ENCODE assay signal across 15 cellular contexts in genomic region chr9:105713939-105714331, GRCh38. TPM values are rescaled to one million over a fixed set of nuclear protein-coding genes. Genes with fewer than 3 reads are reported as not detected.
DNase-seq lines count a peak whose midpoint lies in the region; ATAC-seq and TF ChIP-seq lines count a peak whose summit lies in the region.
"Had no signal": no experiment of that assay in that cellular context is flagged by ENCODE, and none has a peak within 500 bp of the region (broad histone marks: within the 10 kb centered on the region; RNA-seq: fewer than 3 reads in every experiment).

No MANE protein-coding gene starts in this region.

- H3K9ac ChIP-seq in neuronal stem cell (ENCODE audit: low read depth, low read length, poor library complexity), result no peak overlapping the region
- H3K9ac ChIP-seq: BLaER1 treated with 17β-estradiol and CSF1 and Interleukin-3, amounts not matched to agents 10 nM and 100 nM; GM23248 had no signal

- no peak for DNase-seq in activated CD8-positive, alpha-beta T cell treated with anti-CD3 and anti-CD28 coated beads, Interleukin-2, amount 10 ng/mL, durations not matched to agents 7 days and 5 days
- DNase-seq in activated CD8-positive, alpha-beta T cell treated with anti-CD3 and anti-CD28 coated beads for 36 hours, result no peak
- DNase-seq in HT1080 (ENCODE audit: low read depth), result peak; percentile 33
- DNase-seq in WTC11 (ENCODE audit: low spot score), result no peak
- DNase-seq in neuronal stem cell (ENCODE audit: low spot score), result no peak
- DNase-seq in right cardiac atrium, result no peak
- DNase-seq: ACHN; CD4-positive, alpha-beta T cell; DMS79; GM23248 had no signal

- H2BK12ac ChIP-seq in neuronal stem cell (ENCODE audit: low read length), result no peak overlapping the region

- H3K27me3 ChIP-seq in neuronal stem cell (ENCODE audit: control insufficient read depth in 3 of 3, insufficient read depth in 3 of 3, low read depth in 1 of 3, low read length in 3 of 3) (no peaks in the 10 kb centered on the region), right cardiac atrium (ENCODE audit: control insufficient read depth, insufficient read depth) (no peaks in the 10 kb centered on the region)
- H3K27me3 ChIP-seq: BLaER1 treated with 17β-estradiol and CSF1 and Interleukin-3, amounts not matched to agents 10 nM and 100 nM had no signal

- POLR2A ChIA-PET in activated CD8-positive, alpha-beta T cell treated with anti-CD3 and anti-CD28 coated beads, Interleukin-2, amount 10 ng/mL, durations not matched to agents 7 days and 5 days (lab: Charles Lee), result no interaction called here
- POLR2A ChIA-PET in activated CD8-positive, alpha-beta T cell treated with anti-CD3 and anti-CD28 coated beads for 36 hours (lab: Charles Lee), result no interaction called here
- POLR2A ChIA-PET in WTC11 (lab: Charles Lee), result no interaction called here

- no peak overlapping the region for H4K91ac ChIP-seq in neuronal stem cell (ENCODE audit: low read depth, low read length, poor library complexity)

- no peak overlapping the region for H3K18ac ChIP-seq in neuronal stem cell (ENCODE audit: low read length)

- H3K14ac ChIP-seq in neuronal stem cell (ENCODE audit: low read length), result no peak overlapping the region

- no peak overlapping the region for H4K8ac ChIP-seq in neuronal stem cell (ENCODE audit: low read depth, low read length)

- H3K23ac ChIP-seq in neuronal stem cell (ENCODE audit: low read depth, low read length, poor library complexity), result no peak overlapping the region

- H3K79me1 ChIP-seq in neuronal stem cell (ENCODE audit: low read depth, low read length), result peaks cover 3% of the 10 kb centered on the region

- H2AFZ ChIP-seq in neuronal stem cell (ENCODE audit: low read length), result no peak overlapping the region
- H2AFZ ChIP-seq: GM23248 had no signal

- H3K27ac Mint-ChIP-seq in activated CD8-positive, alpha-beta T cell treated with anti-CD3 and anti-CD28 coated beads, Interleukin-2, amount 10 ng/mL, durations not matched to agents 7 days and 5 days, result no peak overlapping the region
- no peak overlapping the region for H3K27ac Mint-ChIP-seq in activated CD8-positive, alpha-beta T cell treated with anti-CD3 and anti-CD28 coated beads for 36 hours
- no peak overlapping the region for H3K27ac Mint-ChIP-seq in WTC11
- H3K27ac Mint-ChIP-seq: CD4-positive, alpha-beta T cell had no signal

- H3K4me3 Mint-ChIP-seq in activated CD8-positive, alpha-beta T cell treated with anti-CD3 and anti-CD28 coated beads, Interleukin-2, amount 10 ng/mL, durations not matched to agents 7 days and 5 days, result no peak overlapping the region
- H3K4me3 Mint-ChIP-seq in activated CD8-positive, alpha-beta T cell treated with anti-CD3 and anti-CD28 coated beads for 36 hours, result no peak overlapping the region
- H3K4me3 Mint-ChIP-seq in WTC11, result no peak overlapping the region
- H3K4me3 Mint-ChIP-seq: CD4-positive, alpha-beta T cell had no signal

- ATAC-seq in activated CD8-positive, alpha-beta T cell treated with anti-CD3 and anti-CD28 coated beads, Interleukin-2, amount 10 ng/mL, durations not matched to agents 7 days and 5 days, result peak; percentile 39
- ATAC-seq in activated CD8-positive, alpha-beta T cell treated with anti-CD3 and anti-CD28 coated beads for 36 hours, result no peak
- ATAC-seq in WTC11 (no peak), GM18909 (IDR thresholded peaks at IDR 0.05; ENCODE audit: poor library complexity, unreplicated experiment) (no peak), right cardiac atrium (no peak)
- ATAC-seq: GM12878 had no signal

- H3K9me3 Mint-ChIP-seq in activated CD8-positive, alpha-beta T cell treated with anti-CD3 and anti-CD28 coated beads, Interleukin-2, amount 10 ng/mL, durations not matched to agents 7 days and 5 days (ENCODE audit: insufficient read depth), result no peaks in the 10 kb centered on the region
- H3K9me3 Mint-ChIP-seq in activated CD8-positive, alpha-beta T cell treated with anti-CD3 and anti-CD28 coated beads for 36 hours, result no peaks in the 10 kb centered on the region
- no peaks in the 10 kb centered on the region for H3K9me3 Mint-ChIP-seq in WTC11
- H3K9me3 Mint-ChIP-seq: CD4-positive, alpha-beta T cell had no signal

- TF ChIP-seq CTCF in activated CD8-positive, alpha-beta T cell treated with anti-CD3 and anti-CD28 coated beads for 36 hours (IDR thresholded peaks at IDR 0.05), result no peak
- no peak for TF ChIP-seq CTCF in WTC11 (IDR thresholded peaks at IDR 0.05)

- peaks cover 9 to 46% of the 10 kb centered on the region in 2 donors for H3K36me3 ChIP-seq in neuronal stem cell (replicated peaks in 1 of 2; ENCODE audit: control insufficient read depth in 2 of 2, insufficient read depth in 2 of 2, low read length in 2 of 2)

- H3K9me3 ChIP-seq in neuronal stem cell (replicated peaks in 1 of 2; ENCODE audit: control insufficient read depth in 2 of 2, insufficient read depth in 1 of 2, low read depth in 1 of 2, low read length in 2 of 2) (peaks cover 9 to 15% of the 10 kb centered on the region in 2 donors), right cardiac atrium (ENCODE audit: control insufficient read depth, low read length) (no peaks in the 10 kb centered on the region)

- peak overlapping the region; percentile 15 for H2BK15ac ChIP-seq in neuronal stem cell (ENCODE audit: low read length)

- H3K27ac ChIP-seq in neuronal stem cell (replicated peaks; ENCODE audit: low read length), result no peak overlapping the region
- H3K27ac ChIP-seq in right cardiac atrium (ENCODE audit: low read length), result no peak overlapping the region
- H3K27ac ChIP-seq: BLaER1 treated with 17β-estradiol and CSF1 and Interleukin-3, amounts not matched to agents 10 nM and 100 nM; GM23248 had no signal

- CTCF ChIA-PET in activated CD8-positive, alpha-beta T cell treated with anti-CD3 and anti-CD28 coated beads, Interleukin-2, amount 10 ng/mL, durations not matched to agents 7 days and 5 days (lab: Charles Lee), result interaction anchor here (1.0 kb wide), 2 partner anchors 76 to 105 kb away, joined by 4 to 5 read pairs; no protein-coding TSS in a partner anchor
- CTCF ChIA-PET in activated CD8-positive, alpha-beta T cell treated with anti-CD3 and anti-CD28 coated beads for 36 hours (lab: Charles Lee), result interaction anchor here (1.3 kb wide), 1 partner anchor 106 kb away, joined by 7 read pairs; no protein-coding TSS in a partner anchor
- CTCF ChIA-PET in WTC11 (lab: Charles Lee), result interaction anchor here (1.2 to 1.9 kb wide), 4 partner anchors 23 to 239 kb away, joined by 3 to 6 read pairs (median 5); no protein-coding TSS in a partner anchor

- no CpG with 5 or more reads among the region's 3 CpGs for WGBS in neuronal stem cell (ENCODE audit: extremely low coverage in 2 of 2, insufficient read length in 2 of 2, insufficient replicate concordance in 1 of 2), 2 donors
- 97% methylated on average over 3 of the region's 3 CpGs for WGBS in right cardiac atrium

- no peak overlapping the region for H2BK5ac ChIP-seq in neuronal stem cell (ENCODE audit: low read length)

- H3K4ac ChIP-seq in neuronal stem cell (ENCODE audit: low read length), result no peak overlapping the region

- intact Hi-C loops in activated CD8-positive, alpha-beta T cell treated with anti-CD3 and anti-CD28 coated beads for 36 hours (cut with micrococcal nuclease), result loop anchor here (10.0 kb wide), 2 partner anchors 109 to 289 kb away; no protein-coding TSS in a partner anchor
- intact Hi-C loops in right cardiac atrium (cut with DNase I), result loop anchor here in 2 of 4 donors (10.0 kb wide), 2 partner anchors 59 to 69 kb away; no protein-coding TSS in a partner anchor

- H3K4me1 ChIP-seq in neuronal stem cell (ENCODE audit: control insufficient read depth in 2 of 2, insufficient read depth in 1 of 2, low read depth in 1 of 2, low read length in 2 of 2) (peaks cover 0 to 2% of the 10 kb centered on the region in 2 donors), right cardiac atrium (ENCODE audit: control insufficient read depth, insufficient read depth, low read length) (peaks cover 3% of the 10 kb centered on the region)
- H3K4me1 ChIP-seq: BLaER1 treated with 17β-estradiol and CSF1 and Interleukin-3, amounts not matched to agents 10 nM and 100 nM had no signal

- no peak overlapping the region for H2BK120ac ChIP-seq in neuronal stem cell (ENCODE audit: low read depth, low read length)

- H3K4me3 ChIP-seq in neuronal stem cell (ENCODE audit: low read length in 2 of 2) (no peak overlapping the region), right cardiac atrium (ENCODE audit: low read length) (no peak overlapping the region)
- H3K4me3 ChIP-seq: BLaER1 treated with 17β-estradiol and CSF1 and Interleukin-3, amounts not matched to agents 10 nM and 100 nM; GM12878; GM23248 had no signal

- H3K36me3 Mint-ChIP-seq in activated CD8-positive, alpha-beta T cell treated with anti-CD3 and anti-CD28 coated beads, Interleukin-2, amount 10 ng/mL, durations not matched to agents 7 days and 5 days (ENCODE audit: low read depth), result peaks cover 6% of the 10 kb centered on the region
- H3K36me3 Mint-ChIP-seq in activated CD8-positive, alpha-beta T cell treated with anti-CD3 and anti-CD28 coated beads for 36 hours (ENCODE audit: low read depth), result peaks cover 4% of the 10 kb centered on the region
- no peaks in the 10 kb centered on the region for H3K36me3 Mint-ChIP-seq in WTC11

- H2AK5ac ChIP-seq in neuronal stem cell (ENCODE audit: low read depth, low read length), result peak overlapping the region; percentile 46

- no peaks in the 10 kb centered on the region for H3K27me3 Mint-ChIP-seq in activated CD8-positive, alpha-beta T cell treated with anti-CD3 and anti-CD28 coated beads, Interleukin-2, amount 10 ng/mL, durations not matched to agents 7 days and 5 days (ENCODE audit: low read depth)
- no peaks in the 10 kb centered on the region for H3K27me3 Mint-ChIP-seq in activated CD8-positive, alpha-beta T cell treated with anti-CD3 and anti-CD28 coated beads for 36 hours
- no peaks in the 10 kb centered on the region for H3K27me3 Mint-ChIP-seq in WTC11 (ENCODE audit: low read depth)
- H3K27me3 Mint-ChIP-seq: CD4-positive, alpha-beta T cell had no signal

- no peak overlapping the region for H3K4me2 ChIP-seq in neuronal stem cell (ENCODE audit: insufficient read depth, low read length, poor library complexity, severe bottlenecking)
- H3K4me2 ChIP-seq: BLaER1 treated with 17β-estradiol and CSF1 and Interleukin-3, amounts not matched to agents 10 nM and 100 nM had no signal

- no peaks in the 10 kb centered on the region for H3K4me1 Mint-ChIP-seq in activated CD8-positive, alpha-beta T cell treated with anti-CD3 and anti-CD28 coated beads, Interleukin-2, amount 10 ng/mL, durations not matched to agents 7 days and 5 days (ENCODE audit: low read depth)
- H3K4me1 Mint-ChIP-seq in activated CD8-positive, alpha-beta T cell treated with anti-CD3 and anti-CD28 coated beads for 36 hours (ENCODE audit: low read depth), result no peaks in the 10 kb centered on the region
- no peaks in the 10 kb centered on the region for H3K4me1 Mint-ChIP-seq in WTC11

RNA-seq across cellular contexts. Expression of gene TMEM38B, which starts 19.6 kb away (rescaled TPM):
- 1 to 10 TPM; 6.4 to 7.5 TPM for total RNA-seq in activated CD8-positive, alpha-beta T cell treated with anti-CD3 and anti-CD28 coated beads, Interleukin-2, amount 10 ng/mL, durations not matched to agents 7 days and 5 days
- 10 to 100 TPM in 1 of 2 experiments, 1 to 10 TPM in 1; 8.2 to 11.3 TPM for total RNA-seq in activated CD8-positive, alpha-beta T cell treated with anti-CD3 and anti-CD28 coated beads for 36 hours
- 13.9 and 18.3 TPM in 2 replicates for total RNA-seq in HT1080 (2014; rRNA removed; shearing (Covaris generic))
- polyA plus RNA-seq in HT1080 (2015; cell fraction: cytosol; rRNA removed), result 12.7 and 16.2 TPM in 2 replicates
- polyA plus RNA-seq in HT1080 (2015; cell fraction: nucleus; rRNA removed), result 5.2 and 6.8 TPM in 2 replicates
- total RNA-seq in WTC11 (2021), result 15.7 to 17.9 TPM (median 17.6 TPM) in 3 replicates
- 21.1 TPM for polyA plus RNA-seq in neuronal stem cell (2013, experiment 1 of 2)
- polyA plus RNA-seq in neuronal stem cell (2013, experiment 2 of 2), result 23.3 TPM
- 10 to 100 TPM; 54.6 to 88.9 (median 68.8) TPM for total RNA-seq in right cardiac atrium
- polyA plus RNA-seq in right cardiac atrium, result 32.4 TPM

RNA-seq across cellular contexts. Expression of gene TAL2, which starts 51.7 kb away (rescaled TPM):
- under 1 TPM in 1 of 2 experiments, not detected in 1; 0.39 TPM for total RNA-seq in activated CD8-positive, alpha-beta T cell treated with anti-CD3 and anti-CD28 coated beads, Interleukin-2, amount 10 ng/mL, durations not matched to agents 7 days and 5 days
- not detected for total RNA-seq in activated CD8-positive, alpha-beta T cell treated with anti-CD3 and anti-CD28 coated beads for 36 hours
- total RNA-seq in HT1080 (2014; rRNA removed; shearing (Covaris generic)), result 0.57 TPM in 1 of 2 replicates, not detected in the other
- not detected in 2 replicates for polyA plus RNA-seq in HT1080 (2015; cell fraction: cytosol; rRNA removed)
- polyA plus RNA-seq in HT1080 (2015; cell fraction: nucleus; rRNA removed), result 1.0 TPM in 1 of 2 replicates, not detected in the other
- 0.41 TPM in 1 of 3 replicates, not detected in the others for total RNA-seq in WTC11 (2021)
- 3.0 TPM for polyA plus RNA-seq in neuronal stem cell (2013, experiment 1 of 2)
- polyA plus RNA-seq in neuronal stem cell (2013, experiment 2 of 2), result 2.9 TPM
- total RNA-seq in right cardiac atrium, result not detected
- 0.16 TPM for polyA plus RNA-seq in right cardiac atrium
- total RNA-seq: A172; CD4-positive, alpha-beta T cell; G401; GM23248 had no signal
- polyA plus RNA-seq: GM23248 had no signal
